Comparison of ENCODE assay signal across 1 cellular context in genomic region chr2:86229221-86229620, GRCh38.
TF ChIP-seq lines count a peak whose summit lies in the region.

No MANE protein-coding gene starts in this region.

TF ChIP-seq in K562, 482 proteins besides CTCF, POLR2A, EP300 and RAD21:
- TF ChIP-seq HCFC1 (IDR thresholded peaks at IDR 0.05; ENCODE audit: low read depth, low read length) (no peak), TCF3 (CRISPR knock-in tag; IDR thresholded peaks at IDR 0.05) (no peak), SPI1 (IDR thresholded peaks at IDR 0.05; ENCODE audit: borderline replicate concordance, low read depth, low read length) (peak; percentile 24; the same call in 1 of the 2 replicates), ZNF146 (CRISPR knock-in tag; IDR thresholded peaks at IDR 0.05; ENCODE audit: unreplicated experiment) (no peak), SIN3B (IDR thresholded peaks at IDR 0.05; ENCODE audit: low read depth) (no peak), ZBTB2 (IDR thresholded peaks at IDR 0.05) (no peak)
- TF ChIP-seq, protein P1, sequence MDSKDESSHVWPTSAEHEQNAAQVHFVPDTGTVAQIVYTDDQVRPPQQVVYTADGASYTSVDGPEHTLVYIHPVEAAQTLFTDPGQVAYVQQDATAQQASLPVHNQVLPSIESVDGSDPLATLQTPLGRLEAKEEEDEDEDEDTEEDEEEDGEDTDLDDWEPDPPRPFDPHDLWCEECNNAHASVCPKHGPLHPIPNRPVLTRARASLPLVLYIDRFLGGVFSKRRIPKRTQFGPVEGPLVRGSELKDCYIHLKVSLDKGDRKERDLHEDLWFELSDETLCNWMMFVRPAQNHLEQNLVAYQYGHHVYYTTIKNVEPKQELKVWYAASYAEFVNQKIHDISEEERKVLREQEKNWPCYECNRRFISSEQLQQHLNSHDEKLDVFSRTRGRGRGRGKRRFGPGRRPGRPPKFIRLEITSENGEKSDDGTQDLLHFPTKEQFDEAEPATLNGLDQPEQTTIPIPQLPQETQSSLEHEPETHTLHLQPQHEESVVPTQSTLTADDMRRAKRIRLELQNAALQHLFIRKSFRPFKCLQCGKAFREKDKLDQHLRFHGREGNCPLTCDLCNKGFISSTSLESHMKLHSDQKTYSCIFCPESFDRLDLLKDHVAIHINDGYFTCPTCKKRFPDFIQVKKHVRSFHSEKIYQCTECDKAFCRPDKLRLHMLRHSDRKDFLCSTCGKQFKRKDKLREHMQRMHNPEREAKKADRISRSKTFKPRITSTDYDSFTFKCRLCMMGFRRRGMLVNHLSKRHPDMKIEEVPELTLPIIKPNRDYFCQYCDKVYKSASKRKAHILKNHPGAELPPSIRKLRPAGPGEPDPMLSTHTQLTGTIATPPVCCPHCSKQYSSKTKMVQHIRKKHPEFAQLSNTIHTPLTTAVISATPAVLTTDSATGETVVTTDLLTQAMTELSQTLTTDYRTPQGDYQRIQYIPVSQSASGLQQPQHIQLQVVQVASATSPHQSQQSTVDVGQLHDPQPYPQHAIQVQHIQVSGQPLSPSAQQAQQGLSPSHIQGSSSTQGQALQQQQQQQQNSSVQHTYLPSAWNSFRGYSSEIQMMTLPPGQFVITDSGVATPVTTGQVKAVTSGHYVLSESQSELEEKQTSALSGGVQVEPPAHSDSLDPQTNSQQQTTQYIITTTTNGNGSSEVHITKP (IDR thresholded peaks at IDR 0.05; ENCODE audit: partially characterized antibody) = no peak
